Comparison of ENCODE assay signal across 24 cellular contexts in genomic region chr5:73968246-73968645, GRCh38.
"Had no signal": no experiment of that assay in that cellular context is flagged by ENCODE, and none has a peak within 500 bp of the region (broad histone marks: within the 10 kb centered on the region; RNA-seq: fewer than 3 reads in every experiment).

No MANE protein-coding gene starts in this region.

- H3K27ac Mint-ChIP-seq: memory B cell; naive thymus-derived CD4-positive, alpha-beta T cell; natural killer cell treated with Interleukin-12 subunit alpha and Interleukin-12 subunit beta and Interleukin-15 and Interleukin-18, amount 100 ng/mL, for 72 hours; stimulated activated effector memory CD8-positive, alpha-beta T cell treated with anti-CD3 and anti-CD28 coated beads, Interleukin-12 subunit alpha, Interleukin-12 subunit beta, amount 100 ng/mL, for 72 hours; stimulated activated naive CD8-positive, alpha-beta T cell treated with anti-CD3 and anti-CD28 coated beads, Interleukin-15, Interleukin-2, amounts not matched to agents 100 ng/mL and 50 ng/mL, for 24 hours had no signal

- H3K9me3 Mint-ChIP-seq: natural killer cell treated with Interleukin-12 subunit alpha and Interleukin-12 subunit beta and Interleukin-15 and Interleukin-18, amount 100 ng/mL, for 72 hours; stimulated activated effector memory CD8-positive, alpha-beta T cell treated with anti-CD3 and anti-CD28 coated beads, Interleukin-12 subunit alpha, Interleukin-12 subunit beta, amount 100 ng/mL, for 72 hours; stimulated activated naive CD8-positive, alpha-beta T cell treated with anti-CD3 and anti-CD28 coated beads, Interleukin-15, Interleukin-2, amounts not matched to agents 100 ng/mL and 50 ng/mL, for 24 hours had no signal

- ATAC-seq: heart left ventricle; naive thymus-derived CD4-positive, alpha-beta T cell; natural killer cell treated with Interleukin-12 subunit alpha and Interleukin-12 subunit beta and Interleukin-15 and Interleukin-18, amount 100 ng/mL, for 72 hours; right cardiac atrium; stimulated activated effector memory CD8-positive, alpha-beta T cell treated with anti-CD3 and anti-CD28 coated beads, Interleukin-12 subunit alpha, Interleukin-12 subunit beta, amount 100 ng/mL, for 72 hours; upper lobe of right lung had no signal

- H3K4me3 Mint-ChIP-seq: memory B cell; naive thymus-derived CD4-positive, alpha-beta T cell; natural killer cell treated with Interleukin-12 subunit alpha and Interleukin-12 subunit beta and Interleukin-15 and Interleukin-18, amount 100 ng/mL, for 72 hours; neural crest cell; stimulated activated effector memory CD8-positive, alpha-beta T cell treated with anti-CD3 and anti-CD28 coated beads, Interleukin-12 subunit alpha, Interleukin-12 subunit beta, amount 100 ng/mL, for 72 hours; stimulated activated naive CD8-positive, alpha-beta T cell treated with anti-CD3 and anti-CD28 coated beads, Interleukin-15, Interleukin-2, amounts not matched to agents 100 ng/mL and 50 ng/mL, for 24 hours had no signal

- H3K27ac ChIP-seq: heart left ventricle, left ventricle myocardium inferior, neutrophil, ovary, prostate gland, spleen, suprapubic skin, thoracic aorta, tibial artery, upper lobe of right lung had no signal

- H3K4me1 Mint-ChIP-seq: memory B cell; naive thymus-derived CD4-positive, alpha-beta T cell; stimulated activated effector memory CD8-positive, alpha-beta T cell treated with anti-CD3 and anti-CD28 coated beads, Interleukin-12 subunit alpha, Interleukin-12 subunit beta, amount 100 ng/mL, for 72 hours had no signal

- H3K4me3 ChIP-seq: heart left ventricle, left ventricle myocardium inferior, lung, ovary, prostate gland, spleen, suprapubic skin, thoracic aorta, tibial artery, upper lobe of right lung had no signal

- H3K36me3 Mint-ChIP-seq: memory B cell; naive thymus-derived CD4-positive, alpha-beta T cell; natural killer cell treated with Interleukin-12 subunit alpha and Interleukin-12 subunit beta and Interleukin-15 and Interleukin-18, amount 100 ng/mL, for 72 hours; stimulated activated effector memory CD8-positive, alpha-beta T cell treated with anti-CD3 and anti-CD28 coated beads, Interleukin-12 subunit alpha, Interleukin-12 subunit beta, amount 100 ng/mL, for 72 hours had no signal

- H3K27me3 ChIP-seq: heart left ventricle, ovary, spleen, suprapubic skin, tibial artery, upper lobe of right lung had no signal

- DNase-seq: heart left ventricle; islet precursor cell; left ventricle myocardium inferior; naive thymus-derived CD4-positive, alpha-beta T cell; ovary; retina; right cardiac atrium; small intestine; spleen; stimulated activated CD4-positive, alpha-beta T cell treated with anti-CD3 and anti-CD28 coated beads, Interleukin-4, amount 100 ng/mL, for 24 hours; stimulated activated naive CD4-positive, alpha-beta T cell; tibial artery; trophoblast cell; upper lobe of right lung had no signal

- H3K36me3 ChIP-seq: heart left ventricle, left ventricle myocardium inferior, neutrophil, ovary, prostate gland, spleen, suprapubic skin, thoracic aorta, tibial artery, upper lobe of right lung had no signal

- H3K4me1 ChIP-seq: prostate gland, spleen, suprapubic skin, upper lobe of right lung had no signal

- H3K9me3 ChIP-seq: neutrophil, ovary, prostate gland, spleen, suprapubic skin, thoracic aorta, tibial artery, upper lobe of right lung had no signal
